ENCODE assay signal across 19 cellular contexts in the genomic region with DNA sequence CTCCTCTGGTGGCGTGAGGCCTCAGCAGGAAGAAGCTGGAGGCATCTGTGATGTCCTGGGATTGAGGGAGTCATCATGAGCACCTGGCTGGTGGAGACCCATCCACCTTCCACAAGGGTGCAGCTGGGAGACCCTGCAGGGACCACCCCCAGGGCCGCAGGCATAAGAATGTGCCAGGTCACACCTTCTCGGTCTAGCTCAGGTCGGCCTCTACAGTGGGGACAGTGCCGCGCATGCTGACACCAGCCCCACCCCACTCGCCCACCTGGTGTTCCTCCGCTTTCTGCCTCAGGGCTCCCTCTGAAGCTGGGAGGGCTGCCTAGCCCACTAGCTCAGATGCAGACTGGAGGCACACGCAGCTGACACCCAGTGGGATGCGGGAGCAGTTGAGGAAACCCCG. TPM values are rescaled to one million over a fixed set of nuclear protein-coding genes. Genes with fewer than 3 reads are reported as not detected.
DNase-seq lines count a peak whose midpoint lies in the region; ATAC-seq and TF ChIP-seq lines count a peak whose summit lies in the region.
"Had no signal": no experiment of that assay in that cellular context is flagged by ENCODE, and none has a peak within 500 bp of the region (broad histone marks: within the 10 kb centered on the region; RNA-seq: fewer than 3 reads in every experiment).

No MANE protein-coding gene starts in this region.

- H3K27ac Mint-ChIP-seq in stimulated activated effector memory CD8-positive, alpha-beta T cell treated with anti-CD3 and anti-CD28 coated beads, Interleukin-12 subunit alpha, Interleukin-12 subunit beta, amount 100 ng/mL, for 72 hours: no peak overlapping the region
- H3K27ac Mint-ChIP-seq: B cell; CD8-positive, alpha-beta T cell had no signal

- H3K4me3 Mint-ChIP-seq in stimulated activated effector memory CD8-positive, alpha-beta T cell treated with anti-CD3 and anti-CD28 coated beads, Interleukin-12 subunit alpha, Interleukin-12 subunit beta, amount 100 ng/mL, for 72 hours: no peak overlapping the region
- H3K4me3 Mint-ChIP-seq: B cell; CD8-positive, alpha-beta T cell had no signal

- no peaks in the 10 kb centered on the region for H3K9me3 Mint-ChIP-seq in stimulated activated effector memory CD8-positive, alpha-beta T cell treated with anti-CD3 and anti-CD28 coated beads, Interleukin-12 subunit alpha, Interleukin-12 subunit beta, amount 100 ng/mL, for 72 hours
- H3K9me3 Mint-ChIP-seq: CD8-positive, alpha-beta T cell had no signal

- peaks cover 2% of the 10 kb centered on the region for H3K4me1 Mint-ChIP-seq in stimulated activated effector memory CD8-positive, alpha-beta T cell treated with anti-CD3 and anti-CD28 coated beads, Interleukin-12 subunit alpha, Interleukin-12 subunit beta, amount 100 ng/mL, for 72 hours
- H3K4me1 Mint-ChIP-seq: B cell had no signal

- peak overlapping the region in 3 of 4 donors; percentile 9 to 74 (median 51) for H3K27ac ChIP-seq in body of pancreas
- H3K27ac ChIP-seq: BLaER1 treated with 17β-estradiol and CSF1 and Interleukin-3, amounts not matched to agents 10 nM and 100 nM; HL-60 had no signal

- no peaks in the 10 kb centered on the region; the same call in none of the 2 replicates for H3K27me3 ChIP-seq in H7 (ENCODE audit: control insufficient read depth, insufficient read depth, low read length)
- H3K27me3 ChIP-seq in body of pancreas: no peaks in the 10 kb centered on the region

- ATAC-seq in body of pancreas: no peak
- peak; percentile 23 for ATAC-seq in stimulated activated effector memory CD8-positive, alpha-beta T cell treated with anti-CD3 and anti-CD28 coated beads, Interleukin-12 subunit alpha, Interleukin-12 subunit beta, amount 100 ng/mL, for 72 hours
- ATAC-seq: CD8-positive, alpha-beta T cell; GM12878 had no signal

- WGBS in body of pancreas, 2 donors: 95 to 96% methylated on average over 7 to 10 of the region's 11 CpGs
- 83 to 91% methylated on average over 11 of the region's 11 CpGs for WGBS in lower leg skin, 2 donors

- peaks cover 32% of the 10 kb centered on the region for H3K4me1 ChIP-seq in body of pancreas
- H3K4me1 ChIP-seq: HAP-1 had no signal

- H3K36me3 ChIP-seq in H7 (replicated peaks; ENCODE audit: control insufficient read depth, insufficient read depth, low read length) (no peaks in the 10 kb centered on the region), body of pancreas (replicated peaks in 1 of 2; ENCODE audit: insufficient read depth in 1 of 2, low read depth in 2 of 2) (no peaks in the 10 kb centered on the region)
- H3K36me3 ChIP-seq: HAP-1 had no signal

- DNase-seq in H7 (peak; percentile 32), body of pancreas (no peak), posterior vena cava (ENCODE audit: low spot score) (peak; percentile 49), lower leg skin (ENCODE audit: low spot score in 2 of 2) (no peak)
- DNase-seq in stimulated activated effector memory CD8-positive, alpha-beta T cell treated with anti-CD3 and anti-CD28 coated beads, Interleukin-12 subunit alpha, Interleukin-12 subunit beta, amount 100 ng/mL, for 72 hours (ENCODE audit: low spot score in 2 of 2): no peak
- DNase-seq in stimulated activated CD4-positive, alpha-beta T cell treated with anti-CD3 and anti-CD28 coated beads, Interleukin-12 subunit alpha, Interleukin-12 subunit beta, amount 100 ng/mL, for 4 hours: no peak
- DNase-seq in activated naive CD4-positive, alpha-beta T cell treated with Interleukin-2 at 50 U/mL for 16 hours: no peak
- DNase-seq in activated effector memory CD4-positive, alpha-beta T cell treated with anti-CD3 and anti-CD28 coated beads, Interleukin-2, amount 50 U/mL, for 16 hours: no peak
- DNase-seq: Calu3; CD8-positive, alpha-beta T cell; DMS79 treated with DMSO at 0.1 percent for 48 hours; EL; GOT3; IMR-90 had no signal

- H3K4me3 ChIP-seq in H7 (ENCODE audit: insufficient read depth, low read depth, low read length) (no peak overlapping the region), body of pancreas (no peak overlapping the region), lower leg skin (ENCODE audit: low read depth, poor library complexity, severe bottlenecking) (no peak overlapping the region)
- H3K4me3 ChIP-seq: BLaER1 treated with 17β-estradiol and CSF1 and Interleukin-3, amounts not matched to agents 10 nM and 100 nM; GM12878; HAP-1 had no signal

- no peak for TF ChIP-seq POLR2A in body of pancreas (IDR thresholded peaks at IDR 0.05)
- TF ChIP-seq POLR2A in lower leg skin (IDR thresholded peaks at IDR 0.05): no peak

- H3K36me3 Mint-ChIP-seq in stimulated activated effector memory CD8-positive, alpha-beta T cell treated with anti-CD3 and anti-CD28 coated beads, Interleukin-12 subunit alpha, Interleukin-12 subunit beta, amount 100 ng/mL, for 72 hours: no peaks in the 10 kb centered on the region
- H3K36me3 Mint-ChIP-seq: CD8-positive, alpha-beta T cell had no signal

- intact Hi-C loops in body of pancreas (cut with DNase I): no loop called here
- intact Hi-C loops in posterior vena cava (cut with DNase I): loop anchor here in 1 of 2 donors (5.0 kb wide), 1 partner anchor 1799 kb away; no protein-coding TSS in a partner anchor
- intact Hi-C loops in lower leg skin (cut with DNase I; ENCODE audit: low total_unique reads): no loop called here

- TF ChIP-seq CTCF in body of pancreas (IDR thresholded peaks at IDR 0.05): no peak
- no peak for TF ChIP-seq CTCF in lower leg skin (IDR thresholded peaks at IDR 0.05)

- H3K9me3 ChIP-seq in body of pancreas: no peaks in the 10 kb centered on the region
- H3K9me3 ChIP-seq: BLaER1 treated with 17β-estradiol and CSF1 and Interleukin-3, amounts not matched to agents 10 nM and 100 nM; HAP-1 had no signal

RNA-seq across cellular contexts. Expression of gene PAQR7, which starts 5.8 kb away (rescaled TPM):
- 7.9 and 8.2 TPM in 2 replicates for total RNA-seq in H7 (2014; rRNA removed; shearing (Covaris generic))
- total RNA-seq in body of pancreas (1 to 10 TPM; 3.0 to 4.4 TPM), posterior vena cava (1 to 10 TPM; 5.9 to 7.1 TPM), lower leg skin (10 to 100 TPM; 20.1 to 29.6 (median 24.4) TPM)

RNA-seq across cellular contexts. Expression of gene AUNIP, which starts 22.0 kb away (rescaled TPM):
- total RNA-seq in H7 (2014; rRNA removed; shearing (Covaris generic)): 38.9 and 42.2 TPM in 2 replicates
- not detected for total RNA-seq in body of pancreas
- total RNA-seq in posterior vena cava: not detected
- total RNA-seq in lower leg skin: under 1 TPM in 1 of 4 donors, not detected in 3; 0.68 TPM

RNA-seq across cellular contexts. Expression of gene STMN1, which starts 25.0 kb away (rescaled TPM):
- total RNA-seq in H7 (2014; rRNA removed; shearing (Covaris generic)): 388 and 484 TPM in 2 replicates
- total RNA-seq in body of pancreas: 10 to 100 TPM in 1 of 2 donors, 1 to 10 TPM in 1; 6.3 to 11.4 TPM
- total RNA-seq in posterior vena cava: 10 to 100 TPM; 19.1 to 24.8 TPM
- 10 to 100 TPM; 19.0 to 26.5 (median 24.0) TPM for total RNA-seq in lower leg skin

Comparison
In these comparisons a context has a peak if more than half of its experiments do, and no peak if none do; other contexts are left out.
1. DNase-seq: peak in H7 (single experiment) and posterior vena cava (single experiment); none in body of pancreas (0 of 4), stimulated activated effector memory CD8-positive, alpha-beta T cell treated with anti-CD3 and anti-CD28 coated beads, Interleukin-12 subunit alpha, Interleukin-12 subunit beta, amount 100 ng/mL, for 72 hours (0 of 2), stimulated activated CD4-positive, alpha-beta T cell treated with anti-CD3 and anti-CD28 coated beads, Interleukin-12 subunit alpha, Interleukin-12 subunit beta, amount 100 ng/mL, for 4 hours (single experiment), lower leg skin (0 of 2), activated naive CD4-positive, alpha-beta T cell treated with Interleukin-2 at 50 U/mL for 16 hours (single experiment) and activated effector memory CD4-positive, alpha-beta T cell treated with anti-CD3 and anti-CD28 coated beads, Interleukin-2, amount 50 U/mL, for 16 hours (single experiment).
2. RNA of gene AUNIP, which starts 22.0 kb away (total RNA-seq): 38.9 to 42.2 TPM in H7; 0.68 TPM in lower leg skin, not detected in posterior vena cava and not detected in body of pancreas; every median in the first group is over 10 times any median in the second.
3. RNA of gene STMN1, which starts 25.0 kb away (total RNA-seq): 388 to 484 TPM in H7; 19.0 to 26.5 TPM in lower leg skin, 19.1 to 24.8 TPM in posterior vena cava and 6.3 to 11.4 TPM in body of pancreas; every median in the first group is over 10 times any median in the second.